Comparison of ENCODE assay signal across 8 cellular contexts in genomic region chr14:52790011-52790755, GRCh38. TPM values are rescaled to one million over a fixed set of nuclear protein-coding genes. Genes with fewer than 3 reads are reported as not detected.
A peak's percentile ranks its signal among the peaks of the same experiment; 100 is the strongest.
DNase-seq lines count a peak whose midpoint lies in the region; ATAC-seq and TF ChIP-seq lines count a peak whose summit lies in the region.

No MANE protein-coding gene starts in this region.

- H3K27me3 Mint-ChIP-seq in activated naive CD4-positive, alpha-beta T cell treated with anti-CD3 and anti-CD28 coated beads, Interleukin-2, amount 50 U/mL, for 24 hours, result no peaks in the 10 kb centered on the region
- no peaks in the 10 kb centered on the region for H3K27me3 Mint-ChIP-seq in activated CD8-positive, alpha-beta T cell treated with anti-CD3 and anti-CD28 coated beads, Interleukin-2, amount 10 ng/mL, durations not matched to agents 7 days and 5 days (ENCODE audit: low read depth)

- ATAC-seq in activated CD8-positive, alpha-beta T cell treated with anti-CD3 and anti-CD28 coated beads, Interleukin-2, amount 10 ng/mL, durations not matched to agents 7 days and 5 days, result no peak
- ATAC-seq in thoracic aorta (ENCODE audit: insufficient number of reproducible peaks, low FRiP score, low read depth) (no peak), GM18505 (IDR thresholded peaks at IDR 0.05; ENCODE audit: unreplicated experiment) (no peak), HG02798 (IDR thresholded peaks at IDR 0.05; ENCODE audit: poor library complexity, unreplicated experiment) (no peak)

- no peak for TF ChIP-seq POLR2A in GM18505 (IDR thresholded peaks at IDR 0.05; ENCODE audit: borderline replicate concordance, extremely low read depth, insufficient read depth, insufficient read length)

- no peaks in the 10 kb centered on the region for H3K9me3 ChIP-seq in thoracic aorta

- H3K27ac ChIP-seq in thoracic aorta, result peak overlapping the region; percentile 91

- no peaks in the 10 kb centered on the region for H3K27me3 ChIP-seq in thoracic aorta (replicated peaks; ENCODE audit: insufficient read depth)

- TF ChIP-seq CTCF in thoracic aorta (IDR thresholded peaks at IDR 0.05), result no peak

- DNase-seq in activated naive CD4-positive, alpha-beta T cell (lab: John Stamatoyannopoulos, UW), result no peak
- no peak for DNase-seq in activated CD8-positive, alpha-beta T cell treated with anti-CD3 and anti-CD28 coated beads, Interleukin-2, amount 10 ng/mL, durations not matched to agents 7 days and 5 days
- DNase-seq in iPS-NIHi7 (ENCODE audit: extremely low spot score) (peak; percentile 35), thoracic aorta (ENCODE audit: low spot score) (no peak), AML-193 (lab: John Stamatoyannopoulos, UW) (no peak)

- CTCF ChIA-PET in activated CD8-positive, alpha-beta T cell treated with anti-CD3 and anti-CD28 coated beads, Interleukin-2, amount 10 ng/mL, durations not matched to agents 7 days and 5 days (lab: Charles Lee), result interaction anchor here (1.1 to 1.2 kb wide), 2 partner anchors 9 to 65 kb away, joined by 3 to 5 read pairs; no protein-coding TSS in a partner anchor

- H3K9me3 Mint-ChIP-seq in activated naive CD4-positive, alpha-beta T cell treated with anti-CD3 and anti-CD28 coated beads, Interleukin-2, amount 50 U/mL, for 24 hours, result no peaks in the 10 kb centered on the region
- H3K9me3 Mint-ChIP-seq in activated CD8-positive, alpha-beta T cell treated with anti-CD3 and anti-CD28 coated beads, Interleukin-2, amount 10 ng/mL, durations not matched to agents 7 days and 5 days (ENCODE audit: insufficient read depth), result no peaks in the 10 kb centered on the region

- peaks cover 47% of the 10 kb centered on the region for H3K4me1 Mint-ChIP-seq in activated naive CD4-positive, alpha-beta T cell treated with anti-CD3 and anti-CD28 coated beads, Interleukin-2, amount 50 U/mL, for 24 hours
- peaks cover 33% of the 10 kb centered on the region for H3K4me1 Mint-ChIP-seq in activated CD8-positive, alpha-beta T cell treated with anti-CD3 and anti-CD28 coated beads, Interleukin-2, amount 10 ng/mL, durations not matched to agents 7 days and 5 days (ENCODE audit: low read depth)

- peak overlapping the region; percentile 94 for H3K4me3 Mint-ChIP-seq in activated naive CD4-positive, alpha-beta T cell treated with anti-CD3 and anti-CD28 coated beads, Interleukin-2, amount 50 U/mL, for 24 hours
- H3K4me3 Mint-ChIP-seq in activated CD8-positive, alpha-beta T cell treated with anti-CD3 and anti-CD28 coated beads, Interleukin-2, amount 10 ng/mL, durations not matched to agents 7 days and 5 days, result peak overlapping the region; percentile 86

- peaks cover 3% of the 10 kb centered on the region for H3K36me3 Mint-ChIP-seq in activated naive CD4-positive, alpha-beta T cell treated with anti-CD3 and anti-CD28 coated beads, Interleukin-2, amount 50 U/mL, for 24 hours
- H3K36me3 Mint-ChIP-seq in activated CD8-positive, alpha-beta T cell treated with anti-CD3 and anti-CD28 coated beads, Interleukin-2, amount 10 ng/mL, durations not matched to agents 7 days and 5 days (ENCODE audit: low read depth), result peaks cover 10% of the 10 kb centered on the region

- H3K4me1 ChIP-seq in thoracic aorta (ENCODE audit: control insufficient read depth in 1 of 2, low read depth in 2 of 2), result peaks cover 5 to 38% of the 10 kb centered on the region in 2 donors

- H3K4me3 ChIP-seq in thoracic aorta, result peak overlapping the region; percentile 85

- POLR2A ChIA-PET in activated CD8-positive, alpha-beta T cell treated with anti-CD3 and anti-CD28 coated beads, Interleukin-2, amount 10 ng/mL, durations not matched to agents 7 days and 5 days (lab: Charles Lee), result interaction anchor here (0.6 to 1.1 kb wide), 4 partner anchors 17 to 98 kb away, joined by 3 to 8 read pairs (median 4); partner anchors contain the start of gene STYX

- H3K36me3 ChIP-seq in thoracic aorta, result no peaks in the 10 kb centered on the region

- H3K27ac Mint-ChIP-seq in activated naive CD4-positive, alpha-beta T cell treated with anti-CD3 and anti-CD28 coated beads, Interleukin-2, amount 50 U/mL, for 24 hours, result peak overlapping the region; percentile 83
- H3K27ac Mint-ChIP-seq in activated CD8-positive, alpha-beta T cell treated with anti-CD3 and anti-CD28 coated beads, Interleukin-2, amount 10 ng/mL, durations not matched to agents 7 days and 5 days, result peak overlapping the region; percentile 76

RNA-seq across cellular contexts. Expression of gene GNPNAT1, which starts 1.2 kb away (rescaled TPM):
- 10 to 100 TPM; 14.9 to 16.3 TPM for total RNA-seq in activated CD8-positive, alpha-beta T cell treated with anti-CD3 and anti-CD28 coated beads, Interleukin-2, amount 10 ng/mL, durations not matched to agents 7 days and 5 days
- 10 to 100 TPM; 15.8 to 78.2 TPM for total RNA-seq in thoracic aorta
